Comparison of ENCODE assay signal across 1 cellular context in the genomic region with DNA sequence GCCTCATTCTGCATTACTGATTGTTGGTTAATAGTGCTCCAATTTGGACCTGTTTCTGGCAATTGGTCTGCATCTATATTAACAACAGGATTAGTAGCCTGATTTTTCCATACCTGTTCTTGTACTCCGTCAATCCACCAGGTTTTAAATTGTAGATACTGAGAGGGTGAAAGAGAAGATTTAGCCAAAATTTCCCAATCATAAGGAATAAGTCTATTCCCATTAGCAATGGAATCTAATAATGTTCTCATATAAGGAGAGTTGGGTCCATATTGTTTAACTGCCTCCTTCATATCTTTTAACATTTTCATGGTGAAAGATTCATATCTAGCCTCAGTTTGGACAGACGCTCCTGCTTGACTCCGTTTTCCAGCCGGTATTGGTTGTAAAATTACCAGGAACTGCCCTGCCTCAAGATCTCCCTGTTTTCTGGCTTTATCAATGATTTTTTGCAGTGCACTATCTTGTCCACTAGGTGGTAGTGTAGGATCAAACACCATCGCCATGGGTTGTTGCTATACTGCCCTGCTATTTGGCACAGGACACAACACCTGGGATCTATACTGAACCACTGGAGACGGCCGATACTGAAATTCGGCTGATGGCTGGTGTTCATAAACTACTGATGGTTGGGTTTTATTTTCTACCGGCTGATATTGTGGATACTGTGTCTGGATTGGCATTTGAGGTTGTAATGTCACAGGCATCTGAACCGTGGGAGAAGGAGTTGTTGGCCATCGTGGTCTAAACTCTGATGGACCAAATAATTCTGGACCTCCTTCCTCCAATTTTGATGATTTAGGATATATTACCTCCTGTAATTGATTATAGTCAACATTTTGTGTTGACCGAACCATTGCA.
TF ChIP-seq lines count a peak whose summit lies in the region.

No MANE protein-coding gene starts in this region.

TF ChIP-seq in H1, 55 proteins besides CTCF, POLR2A, EP300 and RAD21:
- TF ChIP-seq CBX5 (IDR thresholded peaks at IDR 0.05; ENCODE audit: low read depth, low read length) (no peak), TAF1 (IDR thresholded peaks at IDR 0.05; ENCODE audit: low read depth, low read length) (no peak), RFX5 (IDR thresholded peaks at IDR 0.05; ENCODE audit: borderline replicate concordance, low read depth, low read length) (no peak), KDM4A (IDR thresholded peaks at IDR 0.05; ENCODE audit: low read depth, low read length, severe bottlenecking) (no peak), TAF7 (optimal IDR thresholded peaks at IDR 0.05; ENCODE audit: borderline replicate concordance, low read depth, low read length) (no peak), SUZ12 (IDR thresholded peaks at IDR 0.05; ENCODE audit: low read length) (no peak), RXRA (IDR thresholded peaks at IDR 0.05; ENCODE audit: insufficient read depth, low read depth, low read length) (no peak), TEAD4 (IDR thresholded peaks at IDR 0.05; ENCODE audit: low read depth, low read length) (peak; percentile 32; the same call in 1 of the 2 replicates), YY1 (IDR thresholded peaks at IDR 0.05; ENCODE audit: low read depth, low read length) (peak; percentile 57; the same call in 1 of the 2 replicates), KDM1A (IDR thresholded peaks at IDR 0.05; ENCODE audit: borderline replicate concordance, low read length) (no peak), KDM5A (IDR thresholded peaks at IDR 0.05; ENCODE audit: low read length) (no peak), RBBP5 (IDR thresholded peaks at IDR 0.05; ENCODE audit: borderline replicate concordance, low read depth, low read length) (no peak), NRF1 (IDR thresholded peaks at IDR 0.05; ENCODE audit: low read depth, low read length) (no peak), ZNF274 (IDR thresholded peaks at IDR 0.05; ENCODE audit: borderline replicate concordance, extremely low read depth, low read length) (no peak), RNF2 (IDR thresholded peaks at IDR 0.05; ENCODE audit: borderline replicate concordance, low read depth, low read length, missing control alignments, poor library complexity, severe bottlenecking) (no peak), CBX8 (IDR thresholded peaks at IDR 0.05; ENCODE audit: borderline replicate concordance, low read depth, low read length) (no peak), SIN3A (conservative IDR thresholded peaks at IDR 0.05 in 1 of 2, IDR thresholded peaks at IDR 0.05 in 1 of 2; ENCODE audit: low read depth in 1 of 2, low read length in 2 of 2) (0 out of 4 replicates have a peak, but pooled peaks of 1 of the 2 experiments have one; percentile 40)
- TF ChIP-seq, protein P1, sequence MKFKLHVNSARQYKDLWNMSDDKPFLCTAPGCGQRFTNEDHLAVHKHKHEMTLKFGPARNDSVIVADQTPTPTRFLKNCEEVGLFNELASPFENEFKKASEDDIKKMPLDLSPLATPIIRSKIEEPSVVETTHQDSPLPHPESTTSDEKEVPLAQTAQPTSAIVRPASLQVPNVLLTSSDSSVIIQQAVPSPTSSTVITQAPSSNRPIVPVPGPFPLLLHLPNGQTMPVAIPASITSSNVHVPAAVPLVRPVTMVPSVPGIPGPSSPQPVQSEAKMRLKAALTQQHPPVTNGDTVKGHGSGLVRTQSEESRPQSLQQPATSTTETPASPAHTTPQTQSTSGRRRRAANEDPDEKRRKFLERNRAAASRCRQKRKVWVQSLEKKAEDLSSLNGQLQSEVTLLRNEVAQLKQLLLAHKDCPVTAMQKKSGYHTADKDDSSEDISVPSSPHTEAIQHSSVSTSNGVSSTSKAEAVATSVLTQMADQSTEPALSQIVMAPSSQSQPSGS (IDR thresholded peaks at IDR 0.05; ENCODE audit: low read length), result no peak
- TF ChIP-seq, protein P2, sequence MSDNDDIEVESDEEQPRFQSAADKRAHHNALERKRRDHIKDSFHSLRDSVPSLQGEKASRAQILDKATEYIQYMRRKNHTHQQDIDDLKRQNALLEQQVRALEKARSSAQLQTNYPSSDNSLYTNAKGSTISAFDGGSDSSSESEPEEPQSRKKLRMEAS (IDR thresholded peaks at IDR 0.05), result no peak
- TF ChIP-seq, protein P3, sequence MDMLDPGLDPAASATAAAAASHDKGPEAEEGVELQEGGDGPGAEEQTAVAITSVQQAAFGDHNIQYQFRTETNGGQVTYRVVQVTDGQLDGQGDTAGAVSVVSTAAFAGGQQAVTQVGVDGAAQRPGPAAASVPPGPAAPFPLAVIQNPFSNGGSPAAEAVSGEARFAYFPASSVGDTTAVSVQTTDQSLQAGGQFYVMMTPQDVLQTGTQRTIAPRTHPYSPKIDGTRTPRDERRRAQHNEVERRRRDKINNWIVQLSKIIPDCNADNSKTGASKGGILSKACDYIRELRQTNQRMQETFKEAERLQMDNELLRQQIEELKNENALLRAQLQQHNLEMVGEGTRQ (IDR thresholded peaks at IDR 0.05; ENCODE audit: low read length), result no peak
- TF ChIP-seq, protein P4, sequence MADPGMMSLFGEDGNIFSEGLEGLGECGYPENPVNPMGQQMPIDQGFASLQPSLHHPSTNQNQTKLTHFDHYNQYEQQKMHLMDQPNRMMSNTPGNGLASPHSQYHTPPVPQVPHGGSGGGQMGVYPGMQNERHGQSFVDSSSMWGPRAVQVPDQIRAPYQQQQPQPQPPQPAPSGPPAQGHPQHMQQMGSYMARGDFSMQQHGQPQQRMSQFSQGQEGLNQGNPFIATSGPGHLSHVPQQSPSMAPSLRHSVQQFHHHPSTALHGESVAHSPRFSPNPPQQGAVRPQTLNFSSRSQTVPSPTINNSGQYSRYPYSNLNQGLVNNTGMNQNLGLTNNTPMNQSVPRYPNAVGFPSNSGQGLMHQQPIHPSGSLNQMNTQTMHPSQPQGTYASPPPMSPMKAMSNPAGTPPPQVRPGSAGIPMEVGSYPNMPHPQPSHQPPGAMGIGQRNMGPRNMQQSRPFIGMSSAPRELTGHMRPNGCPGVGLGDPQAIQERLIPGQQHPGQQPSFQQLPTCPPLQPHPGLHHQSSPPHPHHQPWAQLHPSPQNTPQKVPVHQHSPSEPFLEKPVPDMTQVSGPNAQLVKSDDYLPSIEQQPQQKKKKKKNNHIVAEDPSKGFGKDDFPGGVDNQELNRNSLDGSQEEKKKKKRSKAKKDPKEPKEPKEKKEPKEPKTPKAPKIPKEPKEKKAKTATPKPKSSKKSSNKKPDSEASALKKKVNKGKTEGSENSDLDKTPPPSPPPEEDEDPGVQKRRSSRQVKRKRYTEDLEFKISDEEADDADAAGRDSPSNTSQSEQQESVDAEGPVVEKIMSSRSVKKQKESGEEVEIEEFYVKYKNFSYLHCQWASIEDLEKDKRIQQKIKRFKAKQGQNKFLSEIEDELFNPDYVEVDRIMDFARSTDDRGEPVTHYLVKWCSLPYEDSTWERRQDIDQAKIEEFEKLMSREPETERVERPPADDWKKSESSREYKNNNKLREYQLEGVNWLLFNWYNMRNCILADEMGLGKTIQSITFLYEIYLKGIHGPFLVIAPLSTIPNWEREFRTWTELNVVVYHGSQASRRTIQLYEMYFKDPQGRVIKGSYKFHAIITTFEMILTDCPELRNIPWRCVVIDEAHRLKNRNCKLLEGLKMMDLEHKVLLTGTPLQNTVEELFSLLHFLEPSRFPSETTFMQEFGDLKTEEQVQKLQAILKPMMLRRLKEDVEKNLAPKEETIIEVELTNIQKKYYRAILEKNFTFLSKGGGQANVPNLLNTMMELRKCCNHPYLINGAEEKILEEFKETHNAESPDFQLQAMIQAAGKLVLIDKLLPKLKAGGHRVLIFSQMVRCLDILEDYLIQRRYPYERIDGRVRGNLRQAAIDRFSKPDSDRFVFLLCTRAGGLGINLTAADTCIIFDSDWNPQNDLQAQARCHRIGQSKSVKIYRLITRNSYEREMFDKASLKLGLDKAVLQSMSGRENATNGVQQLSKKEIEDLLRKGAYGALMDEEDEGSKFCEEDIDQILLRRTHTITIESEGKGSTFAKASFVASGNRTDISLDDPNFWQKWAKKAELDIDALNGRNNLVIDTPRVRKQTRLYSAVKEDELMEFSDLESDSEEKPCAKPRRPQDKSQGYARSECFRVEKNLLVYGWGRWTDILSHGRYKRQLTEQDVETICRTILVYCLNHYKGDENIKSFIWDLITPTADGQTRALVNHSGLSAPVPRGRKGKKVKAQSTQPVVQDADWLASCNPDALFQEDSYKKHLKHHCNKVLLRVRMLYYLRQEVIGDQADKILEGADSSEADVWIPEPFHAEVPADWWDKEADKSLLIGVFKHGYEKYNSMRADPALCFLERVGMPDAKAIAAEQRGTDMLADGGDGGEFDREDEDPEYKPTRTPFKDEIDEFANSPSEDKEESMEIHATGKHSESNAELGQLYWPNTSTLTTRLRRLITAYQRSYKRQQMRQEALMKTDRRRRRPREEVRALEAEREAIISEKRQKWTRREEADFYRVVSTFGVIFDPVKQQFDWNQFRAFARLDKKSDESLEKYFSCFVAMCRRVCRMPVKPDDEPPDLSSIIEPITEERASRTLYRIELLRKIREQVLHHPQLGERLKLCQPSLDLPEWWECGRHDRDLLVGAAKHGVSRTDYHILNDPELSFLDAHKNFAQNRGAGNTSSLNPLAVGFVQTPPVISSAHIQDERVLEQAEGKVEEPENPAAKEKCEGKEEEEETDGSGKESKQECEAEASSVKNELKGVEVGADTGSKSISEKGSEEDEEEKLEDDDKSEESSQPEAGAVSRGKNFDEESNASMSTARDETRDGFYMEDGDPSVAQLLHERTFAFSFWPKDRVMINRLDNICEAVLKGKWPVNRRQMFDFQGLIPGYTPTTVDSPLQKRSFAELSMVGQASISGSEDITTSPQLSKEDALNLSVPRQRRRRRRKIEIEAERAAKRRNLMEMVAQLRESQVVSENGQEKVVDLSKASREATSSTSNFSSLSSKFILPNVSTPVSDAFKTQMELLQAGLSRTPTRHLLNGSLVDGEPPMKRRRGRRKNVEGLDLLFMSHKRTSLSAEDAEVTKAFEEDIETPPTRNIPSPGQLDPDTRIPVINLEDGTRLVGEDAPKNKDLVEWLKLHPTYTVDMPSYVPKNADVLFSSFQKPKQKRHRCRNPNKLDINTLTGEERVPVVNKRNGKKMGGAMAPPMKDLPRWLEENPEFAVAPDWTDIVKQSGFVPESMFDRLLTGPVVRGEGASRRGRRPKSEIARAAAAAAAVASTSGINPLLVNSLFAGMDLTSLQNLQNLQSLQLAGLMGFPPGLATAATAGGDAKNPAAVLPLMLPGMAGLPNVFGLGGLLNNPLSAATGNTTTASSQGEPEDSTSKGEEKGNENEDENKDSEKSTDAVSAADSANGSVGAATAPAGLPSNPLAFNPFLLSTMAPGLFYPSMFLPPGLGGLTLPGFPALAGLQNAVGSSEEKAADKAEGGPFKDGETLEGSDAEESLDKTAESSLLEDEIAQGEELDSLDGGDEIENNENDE (IDR thresholded peaks at IDR 0.05; ENCODE audit: insufficient replicate concordance, low read length), result no peak
